ENCODE assay signal across 24 cellular contexts in the genomic region with DNA sequence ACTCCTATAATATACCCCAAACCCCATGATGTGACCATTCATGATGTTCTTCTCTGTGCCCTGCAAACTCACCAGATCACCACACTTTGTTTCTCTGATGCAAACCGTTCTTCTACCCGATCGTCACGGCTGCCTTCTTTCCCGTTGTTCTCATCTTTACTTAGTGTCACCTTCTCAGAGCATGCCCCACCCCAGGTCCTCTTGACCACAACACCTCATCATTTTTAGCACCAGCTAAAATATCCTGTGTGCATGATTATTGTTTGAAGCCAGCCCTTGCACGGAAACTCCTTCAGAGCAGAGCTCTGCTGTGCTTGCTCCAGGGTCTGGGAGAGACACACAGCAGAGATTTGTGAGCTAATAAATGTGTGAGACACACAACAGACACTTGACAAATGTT. TPM values are rescaled to one million over a fixed set of nuclear protein-coding genes. Genes with fewer than 3 reads are reported as not detected.
DNase-seq lines count a peak whose midpoint lies in the region; ATAC-seq, FAIRE-seq and TF ChIP-seq lines count a peak whose summit lies in the region.
"Had no signal": no experiment of that assay in that cellular context is flagged by ENCODE, and none has a peak within 500 bp of the region (broad histone marks: within the 10 kb centered on the region; RNA-seq: fewer than 3 reads in every experiment).

No MANE protein-coding gene starts in this region.

- peaks cover 24 to 72% of the 10 kb centered on the region in 2 experiments for H3K27me3 ChIP-seq in K562 (ENCODE audit: control insufficient read depth in 2 of 2, insufficient read depth in 2 of 2, low read length in 2 of 2)
- H3K27me3 ChIP-seq in bronchial epithelial cell (ENCODE audit: control insufficient read depth, insufficient read depth, low read length): no peaks in the 10 kb centered on the region
- H3K27me3 ChIP-seq in spleen (replicated peaks in 1 of 7): peaks cover 0 to 26% (median 0%) of the 10 kb centered on the region in 7 donors
- H3K27me3 ChIP-seq: BLaER1 had no signal

- no peak for TF ChIP-seq RAD21 in K562 (CRISPR knock-in tag; conservative IDR thresholded peaks at IDR 0.05 in 1 of 2, IDR thresholded peaks at IDR 0.05 in 1 of 2)

- CTCF ChIA-PET in K562 (lab: Yijun Ruan, JAX; ENCODE audit: low intra/inter-chr PET ratio): no interaction called here

- TF ChIP-seq EP300 in K562 (IDR thresholded peaks at IDR 0.05; ENCODE audit: low read length): no peak

- H3K4me2 ChIP-seq in K562 (ENCODE audit: insufficient read depth, low read length): no peak overlapping the region
- H3K4me2 ChIP-seq: BLaER1 had no signal

- POLR2A ChIA-PET in K562 (lab: Yijun Ruan, JAX): no interaction called here

- FAIRE-seq in K562 (lab: Jason Lieb, UNC) (no peak), bronchial epithelial cell (lab: Jason Lieb, UNC) (peak; percentile 43)
- FAIRE-seq: A204.1, D721Med, G401.6, GM12878, GM12892, GM18507 had no signal

- TF ChIP-seq POLR2A in K562 (conservative IDR thresholded peaks at IDR 0.05) (no peak), spleen (IDR thresholded peaks at IDR 0.05) (no peak)

- peaks cover 12% of the 10 kb centered on the region for H3K9me3 ChIP-seq in K562 (replicated peaks; ENCODE audit: control insufficient read depth, insufficient read depth, low read depth, low read length)
- H3K9me3 ChIP-seq in spleen: peaks cover 0 to 33% (median 24%) of the 10 kb centered on the region in 8 donors
- H3K9me3 ChIP-seq: BE2C had no signal

- BruUV-seq in K562 (replicated peaks; lab: Mats Ljungman, UMichigan): no TSS peak

- H2AFZ ChIP-seq in K562 (ENCODE audit: low read depth, low read length): no peak overlapping the region

- intact Hi-C loops in K562 (cut with micrococcal nuclease) (no loop called here), sciatic nerve (cut with DNase I) (no loop called here), spleen (cut with DNase I; ENCODE audit: low total_unique reads) (no loop called here), posterior vena cava (cut with DNase I) (no loop called here)

- H3K79me2 ChIP-seq in K562 (ENCODE audit: control insufficient read depth, insufficient read depth, low read length): no peaks in the 10 kb centered on the region

- no peaks in the 10 kb centered on the region for H4K20me1 ChIP-seq in K562 (replicated peaks; ENCODE audit: control insufficient read depth, insufficient read depth, low read length)
- H4K20me1 ChIP-seq: BLaER1 had no signal

- 5% methylated on average over 6 of the region's 6 CpGs for WGBS in K562 (ENCODE audit: insufficient coverage, low coverage, missing lambda C conversion rate)
- 78 to 89% (median 79%) methylated on average over 6 of the region's 6 CpGs for WGBS in spleen, 5 donors

- H3K9ac ChIP-seq in K562 (ENCODE audit: insufficient read depth in 1 of 2, low read depth in 2 of 2, low read length in 2 of 2): no peak overlapping the region
- H3K9ac ChIP-seq: BLaER1 had no signal

- DNase-seq in K562 (ENCODE audit: extremely low read depth in 1 of 4, low spot score in 3 of 4) (no peak), bronchial epithelial cell (ENCODE audit: low read depth) (no peak), sciatic nerve (ENCODE audit: low spot score) (peak; percentile 3), spleen (peak; percentile 13), posterior vena cava (ENCODE audit: low spot score) (no peak)
- no peak for DNase-seq in stimulated activated CD8-positive, alpha-beta memory T cell treated with anti-CD3 and anti-CD28 coated beads, Interleukin-4, amount 100 ng/mL, for 48 hours
- DNase-seq: 8988T; ACHN; BE2C; C1 segment of cervical spinal cord; Caco-2; Calu3; CD4-positive, alpha-beta T cell; CD8-positive, alpha-beta T cell; DMS79 treated with DMSO at 0.1 percent for 48 hours; GF-D8 had no signal

- H3K9me1 ChIP-seq in K562 (ENCODE audit: control insufficient read depth, insufficient read depth, low read length): no peaks in the 10 kb centered on the region

- no peaks in the 10 kb centered on the region; a peak in 1 of 5 replicates for H3K4me1 ChIP-seq in K562 (replicated peaks in 1 of 2; ENCODE audit: control insufficient read depth in 2 of 2, insufficient read depth in 2 of 2, low read length in 2 of 2)
- H3K4me1 ChIP-seq in spleen: no peaks in the 10 kb centered on the region
- H3K4me1 ChIP-seq: BE2C, BLaER1, Caco-2 had no signal

- TF ChIP-seq CTCF in K562 (IDR thresholded peaks at IDR 0.05 in 2 of 3, conservative IDR thresholded peaks at IDR 0.05 in 1 of 3; ENCODE audit: insufficient read depth in 2 of 3, low read depth in 1 of 3, low read length in 3 of 3) (no peak), bronchial epithelial cell (IDR thresholded peaks at IDR 0.05; ENCODE audit: insufficient read depth, low read length, severe bottlenecking) (no peak), spleen (IDR thresholded peaks at IDR 0.05 in 8 of 11, conservative IDR thresholded peaks at IDR 0.05 in 3 of 11) (no peak)

- no peak for ATAC-seq in K562
- ATAC-seq in sciatic nerve: no peak
- ATAC-seq in HG02884 (IDR thresholded peaks at IDR 0.05; ENCODE audit: unreplicated experiment): no peak
- ATAC-seq: CD8-positive, alpha-beta T cell; GM12878 had no signal

- no peak overlapping the region for H3K27ac ChIP-seq in K562 (ENCODE audit: extremely low read depth, low read depth, low read length)
- no peak overlapping the region for H3K27ac ChIP-seq in spleen
- H3K27ac ChIP-seq: BLaER1 had no signal

- H3K36me3 ChIP-seq in K562 (ENCODE audit: control insufficient read depth, insufficient read depth, low read length) (no peaks in the 10 kb centered on the region), bronchial epithelial cell (ENCODE audit: control insufficient read depth, insufficient read depth, low read length) (no peaks in the 10 kb centered on the region), spleen (no peaks in the 10 kb centered on the region)
- H3K36me3 ChIP-seq: BE2C, BLaER1 had no signal

- in situ Hi-C loops in K562 (cut with MboI): no loop called here

- no peak overlapping the region for H3K4me3 ChIP-seq in K562
- no peak overlapping the region for H3K4me3 ChIP-seq in bronchial epithelial cell (ENCODE audit: low read depth, low read length)
- H3K4me3 ChIP-seq in spleen: no peak overlapping the region
- H3K4me3 ChIP-seq: BLaER1, GM12878 had no signal

TF ChIP-seq in K562, 482 proteins besides CTCF, POLR2A, EP300 and RAD21:
- TF ChIP-seq ZFP1 (CRISPR knock-in tag; IDR thresholded peaks at IDR 0.05) (peak; percentile 90), ZNF165 (CRISPR knock-in tag; IDR thresholded peaks at IDR 0.05; ENCODE audit: borderline replicate concordance) (no peak), TRIM28 (IDR thresholded peaks at IDR 0.05) (0 out of 2 replicates have a peak, but pooled peaks have one; percentile 48)

RNA-seq across cellular contexts. Expression of a gene that starts 38.9 kb away (rescaled TPM):
- total RNA-seq in K562 (2011; cell fraction: chromatin; rRNA removed; ENCODE audit: low replicate concordance): 118 and 129 TPM in 2 replicates
- 52.7 and 61.3 TPM in 2 replicates for total RNA-seq in K562 (2011; cell fraction: nucleolus; rRNA removed)
- total RNA-seq in K562 (2011; cell fraction: nucleoplasm; rRNA removed): 58.0 and 84.6 TPM in 2 replicates
- 9.4 and 9.7 TPM in 2 replicates for total RNA-seq in K562 (2014; rRNA removed)
- total RNA-seq in K562 (2014; rRNA removed; fragmentation: Illumina TruSeq; extraction: Trizol): 5.6 and 8.9 TPM in 2 replicates
- total RNA-seq in K562 (2015; rRNA removed; fragmentation: Illumina TruSeq; extraction: Trizol): 5.4 and 6.3 TPM in 2 replicates
- 22.3 and 24.8 TPM in 2 replicates for total RNA-seq in K562 (2021)
- 2.6 and 4.1 TPM in 2 replicates for polyA plus RNA-seq in K562 (2011; rRNA removed)
- 2.6 and 2.8 TPM in 2 replicates for polyA plus RNA-seq in K562 (2011; cell fraction: cytosol; rRNA removed)
- 12.7 and 15.9 TPM in 2 replicates for polyA plus RNA-seq in K562 (2011; cell fraction: nucleus; rRNA removed)
- 8.9 and 10.8 TPM in 2 replicates for polyA plus RNA-seq in K562 (2012)
- polyA plus RNA-seq in K562 (2014; fragmentation: Illumina TruSeq; extraction: Trizol): 13.2 and 13.8 TPM in 2 replicates
- polyA plus RNA-seq in K562 (2014; fragmentation: Nextera tagmentation; extraction: Ambion mirVana): 1 to 10 TPM in 1 of 2 experiments, under 1 TPM in 1; 0.70 to 2.5 TPM
- 6.8 and 7.4 TPM in 2 replicates for polyA plus RNA-seq in K562 (2014; rRNA removed)
- 9.9 and 15.2 TPM in 2 replicates for polyA minus RNA-seq in K562 (2011; rRNA and poly(A)+ RNA removed)
- polyA minus RNA-seq in K562 (2011; cell fraction: cytosol; rRNA and poly(A)+ RNA removed): 20.4 and 22.6 TPM in 2 replicates
- polyA minus RNA-seq in K562 (2011; cell fraction: nucleus; rRNA and poly(A)+ RNA removed): 16.2 and 23.5 TPM in 2 replicates
- 7.4 and 12.8 TPM in 2 replicates for total RNA-seq in bronchial epithelial cell
- total RNA-seq in sciatic nerve: 120 TPM
- 100 to 1,000 TPM in 5 of 7 donors, 10 to 100 TPM in 2; 99.4 to 153 (median 101) TPM for total RNA-seq in spleen
- 10 to 100 TPM in 2 of 3 donors, 1 to 10 TPM in 1; 5.8 to 21.2 (median 10.5) TPM for polyA plus RNA-seq in spleen
- total RNA-seq in posterior vena cava: 10 to 100 TPM; 48.4 to 56.8 TPM

Comparison
In these comparisons a context has a peak if more than half of its experiments do, and no peak if none do; other contexts are left out.
1. DNase-seq: peak in sciatic nerve (single experiment) and spleen (single experiment); none in K562 (0 of 4), bronchial epithelial cell (single experiment), stimulated activated CD8-positive, alpha-beta memory T cell treated with anti-CD3 and anti-CD28 coated beads, Interleukin-4, amount 100 ng/mL, for 48 hours (single experiment) and posterior vena cava (single experiment).